ENCODE assay signal across 12 cellular contexts in the genomic region with DNA sequence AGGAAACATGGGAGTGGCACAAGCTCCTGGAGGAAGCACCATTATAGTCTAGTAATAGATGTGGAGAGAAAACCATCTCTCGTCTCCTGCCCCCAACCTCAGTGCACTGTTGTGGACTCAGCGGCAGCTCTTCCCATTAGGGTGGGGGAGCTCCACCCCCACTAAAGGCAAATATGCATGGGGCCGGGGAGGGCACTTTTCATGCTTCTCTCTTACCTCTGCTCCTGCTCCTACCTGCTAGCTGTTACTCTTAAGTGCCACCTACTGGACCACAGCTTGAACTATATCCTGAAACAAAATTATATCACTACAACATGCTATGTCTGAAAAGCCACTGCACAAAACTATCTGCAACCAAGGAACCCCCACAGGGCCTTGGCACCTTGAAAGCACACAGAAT.
A peak's percentile ranks its signal among the peaks of the same experiment; 100 is the strongest.
DNase-seq lines count a peak whose midpoint lies in the region; ATAC-seq, FAIRE-seq and TF ChIP-seq lines count a peak whose summit lies in the region.
"Had no signal": no experiment of that assay in that cellular context is flagged by ENCODE, and none has a peak within 500 bp of the region (broad histone marks: within the 10 kb centered on the region; RNA-seq: fewer than 3 reads in every experiment).

No MANE protein-coding gene starts in this region.

- no peak overlapping the region for H4K91ac ChIP-seq in neuronal stem cell (ENCODE audit: low read depth, low read length, poor library complexity)

- peak; percentile 61 for TF ChIP-seq CTCF in D721Med (IDR thresholded peaks at IDR 0.05; ENCODE audit: insufficient read depth, missing control alignments)
- peak; percentile 28 for TF ChIP-seq CTCF in RWPE2 (IDR thresholded peaks at IDR 0.05; ENCODE audit: poor library complexity, severe bottlenecking)

- H3K4ac ChIP-seq in neuronal stem cell (ENCODE audit: low read length) = no peak overlapping the region

- no peak overlapping the region for H3K9ac ChIP-seq in neuronal stem cell (ENCODE audit: low read depth, low read length, poor library complexity)

- H3K18ac ChIP-seq in neuronal stem cell (ENCODE audit: low read length) = no peak overlapping the region

- no peaks in the 10 kb centered on the region for H3K4me1 ChIP-seq in RWPE2 (ENCODE audit: insufficient read depth, poor library complexity, severe bottlenecking)
- H3K4me1 ChIP-seq in neuronal stem cell (ENCODE audit: control insufficient read depth in 2 of 2, insufficient read depth in 1 of 2, low read depth in 1 of 2, low read length in 2 of 2) = no peaks in the 10 kb centered on the region

- H3K4me2 ChIP-seq in neuronal stem cell (ENCODE audit: insufficient read depth, low read length, poor library complexity, severe bottlenecking) = no peak overlapping the region

- H3K27me3 ChIP-seq in RWPE2 (ENCODE audit: insufficient read depth, poor library complexity, severe bottlenecking) (no peaks in the 10 kb centered on the region), neuronal stem cell (ENCODE audit: control insufficient read depth in 3 of 3, insufficient read depth in 3 of 3, low read depth in 1 of 3, low read length in 3 of 3) (no peaks in the 10 kb centered on the region)

- H3K14ac ChIP-seq in neuronal stem cell (ENCODE audit: low read length) = no peak overlapping the region

- no peak overlapping the region for H2BK5ac ChIP-seq in neuronal stem cell (ENCODE audit: low read length)

- H2BK15ac ChIP-seq in neuronal stem cell (ENCODE audit: low read length) = no peak overlapping the region

- no peak overlapping the region for H4K8ac ChIP-seq in neuronal stem cell (ENCODE audit: low read depth, low read length)

- H3K23ac ChIP-seq in neuronal stem cell (ENCODE audit: low read depth, low read length, poor library complexity) = no peak overlapping the region

- H2BK12ac ChIP-seq in neuronal stem cell (ENCODE audit: low read length) = no peak overlapping the region

- no peak overlapping the region for H3K27ac ChIP-seq in RWPE2 (ENCODE audit: poor library complexity, severe bottlenecking)
- H3K27ac ChIP-seq in neuronal stem cell (replicated peaks; ENCODE audit: low read length) = no peak overlapping the region

- H3K4me3 ChIP-seq in RWPE2 (ENCODE audit: severe bottlenecking) (no peak overlapping the region), neuronal stem cell (ENCODE audit: low read length in 2 of 2) (no peak overlapping the region)

- no peak overlapping the region for H2AK5ac ChIP-seq in neuronal stem cell (ENCODE audit: low read depth, low read length)

- WGBS in neuronal stem cell (ENCODE audit: extremely low coverage in 2 of 2, insufficient read length in 2 of 2, insufficient replicate concordance in 1 of 2), 2 donors = no CpG with 5 or more reads among the region's 3 CpGs

- no peaks in the 10 kb centered on the region for H3K79me1 ChIP-seq in neuronal stem cell (ENCODE audit: low read depth, low read length)

- H3K9me3 ChIP-seq in RWPE2 (ENCODE audit: severe bottlenecking) (no peaks in the 10 kb centered on the region), neuronal stem cell (replicated peaks in 1 of 2; ENCODE audit: control insufficient read depth in 2 of 2, insufficient read depth in 1 of 2, low read depth in 1 of 2, low read length in 2 of 2) (no peaks in the 10 kb centered on the region)

- DNase-seq in D721Med (ENCODE audit: insufficient read length, low spot score) = no peak
- DNase-seq in RWPE2 (ENCODE audit: low spot score) = no peak
- peak; percentile 15 for DNase-seq in iris pigment epithelial cell (ENCODE audit: low read depth)
- DNase-seq in stimulated activated naive CD4-positive, alpha-beta T cell treated with Interleukin-2 at 50 U/mL for 16 hours (lab: John Stamatoyannopoulos, UW) = no peak
- no peak for DNase-seq in NCI-H187 (lab: John Stamatoyannopoulos, UW)
- DNase-seq in neuronal stem cell (ENCODE audit: low spot score) = no peak
- DNase-seq: cerebellar nuclear complex; NCI-H1436; stimulated activated CD4-positive, alpha-beta T cell treated with anti-CD3 and anti-CD28 coated beads, Interleukin-1b, Interleukin-23, amount 100 ng/mL, for 48 hours had no signal

- H3K36me3 ChIP-seq in RWPE2 (ENCODE audit: low read depth) = no peaks in the 10 kb centered on the region
- no peaks in the 10 kb centered on the region for H3K36me3 ChIP-seq in neuronal stem cell (replicated peaks in 1 of 2; ENCODE audit: control insufficient read depth in 2 of 2, insufficient read depth in 2 of 2, low read length in 2 of 2)

- ATAC-seq in HG02852 (IDR thresholded peaks at IDR 0.05; ENCODE audit: unreplicated experiment) = peak; percentile 45
- peak; percentile 41; the same call in 1 of the 3 replicates for ATAC-seq in RWPE2 (ENCODE audit: low read depth)
- ATAC-seq in GM21515 (IDR thresholded peaks at IDR 0.05; ENCODE audit: unreplicated experiment) = no peak

- peak; percentile 32 for FAIRE-seq in D721Med (lab: Jason Lieb, UNC)
- FAIRE-seq: islet of Langerhans had no signal

- no peak overlapping the region for H2AFZ ChIP-seq in neuronal stem cell (ENCODE audit: low read length)

- no peak overlapping the region for H2BK120ac ChIP-seq in neuronal stem cell (ENCODE audit: low read depth, low read length)
